Comparison of ENCODE assay signal across 9 cellular contexts in genomic region chr11:64358536-64358906, GRCh38. TPM values are rescaled to one million over a fixed set of nuclear protein-coding genes. Genes with fewer than 3 reads are reported as not detected.
A peak's percentile ranks its signal among the peaks of the same experiment; 100 is the strongest.
DNase-seq lines count a peak whose midpoint lies in the region; ATAC-seq and TF ChIP-seq lines count a peak whose summit lies in the region.
"Had no signal": no experiment of that assay in that cellular context is flagged by ENCODE, and none has a peak within 500 bp of the region (broad histone marks: within the 10 kb centered on the region; RNA-seq: fewer than 3 reads in every experiment).

No MANE protein-coding gene starts in this region.

- BruUV-seq in A673 (replicated peaks; lab: Mats Ljungman, UMichigan) = no TSS peak

- POLR2A ChIA-PET in A673 (lab: Charles Lee; ENCODE audit: low non-redundant PET) = interaction anchor here (0.6 kb wide), 1 partner anchor 133 kb away, joined by 5 read pairs; no protein-coding TSS in a partner anchor

- intact Hi-C loops in A673 (cut with micrococcal nuclease; ENCODE audit: unreplicated experiment) = no loop called here

- H3K36me3 ChIP-seq in A673 (ENCODE audit: insufficient read depth, low read length, poor library complexity, severe bottlenecking) = peaks cover 17% of the 10 kb centered on the region
- peaks cover 5% of the 10 kb centered on the region; the same call in 1 of the 2 replicates for H3K36me3 ChIP-seq in KMS-11 (ENCODE audit: insufficient read depth)
- peaks cover 25% of the 10 kb centered on the region for H3K36me3 ChIP-seq in muscle layer of colon (ENCODE audit: insufficient read depth, low read length)

- no peaks in the 10 kb centered on the region for H4K20me1 ChIP-seq in KMS-11 (ENCODE audit: insufficient read depth)

- H3K4me1 ChIP-seq in A673 (ENCODE audit: insufficient read depth, low read length, poor library complexity, severe bottlenecking) (peaks cover 29% of the 10 kb centered on the region), KMS-11 (ENCODE audit: low read depth, poor library complexity, severe bottlenecking) (peaks cover 38% of the 10 kb centered on the region), muscle layer of colon (ENCODE audit: insufficient read depth, low read length) (peaks cover 25% of the 10 kb centered on the region)

- no peaks in the 10 kb centered on the region for H3K79me2 ChIP-seq in KMS-11 (ENCODE audit: insufficient read depth, low read depth)

- TF ChIP-seq CTCF in A673 (conservative IDR thresholded peaks at IDR 0.05; ENCODE audit: low read depth, low read length) (no peak), KMS-11 (conservative IDR thresholded peaks at IDR 0.05; ENCODE audit: low read depth, low read length) (no peak)

- H3K4me2 ChIP-seq in KMS-11 = peak overlapping the region; percentile 92

- H2AFZ ChIP-seq in KMS-11 (ENCODE audit: low read depth) = peak overlapping the region; percentile 87; the same call in 1 of the 2 replicates

- H3K9ac ChIP-seq in KMS-11 (peak overlapping the region; percentile 74; the same call in 1 of the 2 replicates), muscle layer of colon (ENCODE audit: low read length) (peak overlapping the region; percentile 86)

- H3K9me3 ChIP-seq in A673 (ENCODE audit: low read depth, low read length, poor library complexity, severe bottlenecking) (no peaks in the 10 kb centered on the region), muscle layer of colon (ENCODE audit: low read length) (no peaks in the 10 kb centered on the region)

- no peak for ATAC-seq in HG03354 (IDR thresholded peaks at IDR 0.05; ENCODE audit: poor library complexity, severe bottlenecking, unreplicated experiment)

- H3K4me3 ChIP-seq in A673 (ENCODE audit: low read depth, low read length, poor library complexity, severe bottlenecking) (peak overlapping the region; percentile 76), KMS-11 (IDR thresholded peaks at IDR 0.05; ENCODE audit: insufficient read depth, low read depth, low read length) (no peak overlapping the region), muscle layer of colon (ENCODE audit: low read depth in 1 of 2, low read length in 2 of 2) (peak overlapping the region; percentile 45 to 90)

- CTCF ChIA-PET in A673 (lab: Charles Lee) = no interaction called here

- DNase-seq in A673 (ENCODE audit: low spot score) (no peak), hepatic stellate cell (ENCODE audit: low spot score) (no peak), Kasumi-1 (lab: John Stamatoyannopoulos, UW) (no peak), cerebellum (ENCODE audit: low spot score) (no peak)
- DNase-seq: activated CD4-positive, alpha-beta T cell treated with anti-CD3 and anti-CD28 coated beads for 1 hour had no signal

- peak overlapping the region; percentile 75 for H3K27ac ChIP-seq in A673 (ENCODE audit: low read depth, low read length, poor library complexity, severe bottlenecking)
- no peak overlapping the region for H3K27ac ChIP-seq in KMS-11
- H3K27ac ChIP-seq in cingulate gyrus (ENCODE audit: low read depth, low read length) = peak overlapping the region; percentile 90
- peak overlapping the region; percentile 90 for H3K27ac ChIP-seq in muscle layer of colon (ENCODE audit: low read depth, low read length)

- H3K27me3 ChIP-seq in A673 (replicated peaks; ENCODE audit: insufficient read depth, low read depth, low read length, poor library complexity) (no peaks in the 10 kb centered on the region), KMS-11 (ENCODE audit: insufficient read depth, low read depth) (no peaks in the 10 kb centered on the region), muscle layer of colon (ENCODE audit: control insufficient read depth in 1 of 2, insufficient read depth in 2 of 2, low read length in 2 of 2) (no peaks in the 10 kb centered on the region)

RNA-seq across cellular contexts. Expression of gene RPS6KA4, which starts 0.4 kb away (rescaled TPM):
- 22.9 and 24.5 TPM in 2 replicates for total RNA-seq in A673 (2021)
- total RNA-seq in cerebellum = 7.5 TPM

RNA-seq across cellular contexts. Expression of gene CCDC88B, which starts 18.5 kb away (rescaled TPM):
- 0.47 and 0.76 TPM in 2 replicates for total RNA-seq in A673 (2021)
- 1.5 TPM for total RNA-seq in cerebellum

RNA-seq across cellular contexts. Expression of gene PRDX5, which starts 40.6 kb away (rescaled TPM):
- total RNA-seq in A673 (2021) (206 and 221 TPM in 2 replicates), cerebellum (68.8 TPM)

RNA-seq across cellular contexts. Expression of gene TRMT112, which starts 41.2 kb away (rescaled TPM):
- 254 and 270 TPM in 2 replicates for total RNA-seq in A673 (2021)
- 51.7 TPM for total RNA-seq in cerebellum

RNA-seq across cellular contexts. Expression of gene ESRRA, which starts 53.2 kb away (rescaled TPM):
- 56.2 and 63.8 TPM in 2 replicates for total RNA-seq in A673 (2021)
- 11.3 TPM for total RNA-seq in cerebellum
